In genomic region chr3:185911076-185911448, GRCh38 we compare ENCODE assay signal across 7 cellular contexts. TPM values are rescaled to one million over a fixed set of nuclear protein-coding genes. Genes with fewer than 3 reads are reported as not detected.
DNase-seq lines count a peak whose midpoint lies in the region; ATAC-seq and TF ChIP-seq lines count a peak whose summit lies in the region.
"Not testable (repeated sequence)": the region's sequence is repeated elsewhere in the genome, so short reads cannot be mapped to it uniquely, and the experiment has no call there.

No MANE protein-coding gene starts in this region.

- not testable (repeated sequence) for H3K9me3 ChIP-seq in CD8-positive, alpha-beta T cell (ENCODE audit: low read length); Karpas-422 (ENCODE audit: low read length); RWPE2 (ENCODE audit: severe bottlenecking)

- not testable (repeated sequence) for H3K27me3 ChIP-seq in CD8-positive, alpha-beta T cell (ENCODE audit: insufficient read depth, low read length); Karpas-422 (ENCODE audit: low read length); RWPE2 (ENCODE audit: insufficient read depth, poor library complexity, severe bottlenecking)

- not testable (repeated sequence) for ATAC-seq in CD8-positive, alpha-beta T cell
- ATAC-seq in RWPE2 (ENCODE audit: low read depth) = peak; percentile 4; the same call in 2 of the 3 replicates
- ATAC-seq in activated CD8-positive, alpha-beta T cell treated with anti-CD3 and anti-CD28 coated beads, Interleukin-2, amount 10 ng/mL, durations not matched to agents 7 days and 5 days = peak; percentile 9
- ATAC-seq in left ventricle myocardium superior = peak; percentile 36
- peak in 1 of 3 donors; percentile 6 for ATAC-seq in natural killer cell

- not testable (repeated sequence) for H3K9me3 Mint-ChIP-seq in CD8-positive, alpha-beta T cell; activated CD8-positive, alpha-beta T cell treated with anti-CD3 and anti-CD28 coated beads, Interleukin-2, amount 10 ng/mL, durations not matched to agents 7 days and 5 days (ENCODE audit: insufficient read depth); MCF 10A (ENCODE audit: unreplicated experiment); natural killer cell

- not testable (repeated sequence) for H3K4me1 Mint-ChIP-seq in CD8-positive, alpha-beta T cell (ENCODE audit: low read depth); activated CD8-positive, alpha-beta T cell treated with anti-CD3 and anti-CD28 coated beads, Interleukin-2, amount 10 ng/mL, durations not matched to agents 7 days and 5 days (ENCODE audit: low read depth); MCF 10A (ENCODE audit: insufficient read depth, unreplicated experiment)
- peaks cover 24 to 27% of the 10 kb centered on the region in 2 donors for H3K4me1 Mint-ChIP-seq in natural killer cell

- H4K20me1 ChIP-seq in Karpas-422 (ENCODE audit: insufficient read depth, low read depth, low read length) = peaks cover 23% of the 10 kb centered on the region

- not testable (repeated sequence) for H3K4me1 ChIP-seq in CD8-positive, alpha-beta T cell (ENCODE audit: insufficient read depth, low read length); Karpas-422 (ENCODE audit: low read length); RWPE2 (ENCODE audit: insufficient read depth, poor library complexity, severe bottlenecking)

- not testable (repeated sequence) for H3K9me2 ChIP-seq in Karpas-422 (replicated peaks; ENCODE audit: insufficient read depth, low read length)

- H3K27ac Mint-ChIP-seq in CD8-positive, alpha-beta T cell = peak overlapping the region; percentile 25
- not testable (repeated sequence) for H3K27ac Mint-ChIP-seq in activated CD8-positive, alpha-beta T cell treated with anti-CD3 and anti-CD28 coated beads, Interleukin-2, amount 10 ng/mL, durations not matched to agents 7 days and 5 days; MCF 10A (ENCODE audit: low read depth, unreplicated experiment)
- H3K27ac Mint-ChIP-seq in natural killer cell = peak overlapping the region; percentile 37 to 83

- CTCF ChIA-PET in CD8-positive, alpha-beta T cell (lab: Charles Lee) = interaction anchor here (0.6 to 2.5 kb wide), 2 partner anchors 33 to 76 kb away, joined by 3 to 13 read pairs; no protein-coding TSS in a partner anchor
- CTCF ChIA-PET in activated CD8-positive, alpha-beta T cell treated with anti-CD3 and anti-CD28 coated beads, Interleukin-2, amount 10 ng/mL, durations not matched to agents 7 days and 5 days (lab: Charles Lee) = interaction anchor here (3.9 kb wide), 1 partner anchor 32 kb away, joined by 19 read pairs; no protein-coding TSS in a partner anchor
- CTCF ChIA-PET in MCF 10A (lab: Yijun Ruan, JAX) = interaction anchor here (0.7 kb wide), 2 partner anchors 13 to 18 kb away, joined by 3 to 4 read pairs; no protein-coding TSS in a partner anchor

- BruUV-seq in MCF 10A (replicated peaks; lab: Mats Ljungman, UMichigan) = TSS peak; percentile 4

- H2AFZ ChIP-seq in Karpas-422 (ENCODE audit: low read length) = not testable (repeated sequence)

- not testable (repeated sequence) for H3K4me3 ChIP-seq in CD8-positive, alpha-beta T cell (ENCODE audit: low read depth, low read length); Karpas-422 (ENCODE audit: low read length); RWPE2 (ENCODE audit: severe bottlenecking)

- peaks cover 26% of the 10 kb centered on the region for H3K36me3 Mint-ChIP-seq in CD8-positive, alpha-beta T cell
- H3K36me3 Mint-ChIP-seq in activated CD8-positive, alpha-beta T cell treated with anti-CD3 and anti-CD28 coated beads, Interleukin-2, amount 10 ng/mL, durations not matched to agents 7 days and 5 days (ENCODE audit: low read depth) = peaks cover 28% of the 10 kb centered on the region
- peaks cover 45% of the 10 kb centered on the region for H3K36me3 Mint-ChIP-seq in MCF 10A (ENCODE audit: insufficient read depth, unreplicated experiment)
- H3K36me3 Mint-ChIP-seq in natural killer cell = not testable (repeated sequence)

- not testable (repeated sequence) for H3K79me2 ChIP-seq in Karpas-422 (ENCODE audit: low read length)

- POLR2A ChIA-PET in CD8-positive, alpha-beta T cell (lab: Charles Lee) = interaction anchor here (1.9 kb wide), 1 partner anchor 26 kb away, joined by 6 read pairs; no protein-coding TSS in a partner anchor
- POLR2A ChIA-PET in activated CD8-positive, alpha-beta T cell treated with anti-CD3 and anti-CD28 coated beads, Interleukin-2, amount 10 ng/mL, durations not matched to agents 7 days and 5 days (lab: Charles Lee) = not testable (repeated sequence)
- POLR2A ChIA-PET in MCF 10A (lab: Yijun Ruan, JAX) = interaction anchor here (1.3 to 5.4 kb wide), 4 partner anchors 11 to 90 kb away, joined by 4 to 91 read pairs (median 18); partner anchors contain the start of gene TRA2B

- TF ChIP-seq CTCF in CD8-positive, alpha-beta T cell (IDR thresholded peaks at IDR 0.05); RWPE2 (IDR thresholded peaks at IDR 0.05; ENCODE audit: poor library complexity, severe bottlenecking); MCF 10A (IDR thresholded peaks at IDR 0.05; ENCODE audit: unreplicated experiment); natural killer cell (IDR thresholded peaks at IDR 0.05): not testable (repeated sequence)

- H3K4me2 ChIP-seq in Karpas-422 (ENCODE audit: low read depth, low read length, poor library complexity, severe bottlenecking) = not testable (repeated sequence)

- not testable (repeated sequence) for H3K4me3 Mint-ChIP-seq in CD8-positive, alpha-beta T cell; activated CD8-positive, alpha-beta T cell treated with anti-CD3 and anti-CD28 coated beads, Interleukin-2, amount 10 ng/mL, durations not matched to agents 7 days and 5 days; MCF 10A (ENCODE audit: unreplicated experiment); natural killer cell

- intact Hi-C loops in CD8-positive, alpha-beta T cell (cut with DNase I, micrococcal nuclease) = loop anchor here in 1 of 2 experiments (2.0 kb wide), 1 partner anchor 80 kb away; no protein-coding TSS in a partner anchor
- intact Hi-C loops in MCF 10A (cut with micrococcal nuclease); left ventricle myocardium superior (cut with micrococcal nuclease); natural killer cell (cut with micrococcal nuclease): not testable (repeated sequence)

- H3K36me3 ChIP-seq in CD8-positive, alpha-beta T cell (ENCODE audit: insufficient read depth, low read length) = not testable (repeated sequence)
- peaks cover 16% of the 10 kb centered on the region for H3K36me3 ChIP-seq in Karpas-422 (ENCODE audit: insufficient read depth, low read length)
- peaks cover 31% of the 10 kb centered on the region for H3K36me3 ChIP-seq in RWPE2 (ENCODE audit: low read depth)

- not testable (repeated sequence) for H3K27me3 Mint-ChIP-seq in CD8-positive, alpha-beta T cell (ENCODE audit: low read depth); activated CD8-positive, alpha-beta T cell treated with anti-CD3 and anti-CD28 coated beads, Interleukin-2, amount 10 ng/mL, durations not matched to agents 7 days and 5 days (ENCODE audit: low read depth); MCF 10A (ENCODE audit: insufficient read depth, unreplicated experiment); natural killer cell (ENCODE audit: low read depth in 2 of 2)

- not testable (repeated sequence) for H3K9ac ChIP-seq in Karpas-422 (ENCODE audit: low read length)

- DNase-seq in CD8-positive, alpha-beta T cell; RWPE2 (ENCODE audit: low spot score); activated CD8-positive, alpha-beta T cell treated with anti-CD3 and anti-CD28 coated beads, Interleukin-2, amount 10 ng/mL, durations not matched to agents 7 days and 5 days; MCF 10A (ENCODE audit: unreplicated experiment); left ventricle myocardium superior; natural killer cell: not testable (repeated sequence)
- DNase-seq in Karpas-422 = peak; percentile 72

- not testable (repeated sequence) for H3K27ac ChIP-seq in CD8-positive, alpha-beta T cell (ENCODE audit: low read depth, low read length); Karpas-422 (ENCODE audit: low read length); RWPE2 (ENCODE audit: poor library complexity, severe bottlenecking)

RNA-seq across cellular contexts. Expression of gene TRA2B, which starts 26.8 kb away (rescaled TPM):
- total RNA-seq in CD8-positive, alpha-beta T cell = 100 to 1,000 TPM; 455 to 472 TPM
- total RNA-seq in Karpas-422 (2014; rRNA removed; shearing (Covaris generic); ENCODE audit: low replicate concordance) = 328 and 331 TPM in 2 replicates
- 100 to 1,000 TPM; 271 to 277 TPM for total RNA-seq in activated CD8-positive, alpha-beta T cell treated with anti-CD3 and anti-CD28 coated beads, Interleukin-2, amount 10 ng/mL, durations not matched to agents 7 days and 5 days
- 212 and 246 TPM in 2 replicates for total RNA-seq in MCF 10A (2022)
- total RNA-seq in left ventricle myocardium superior = 45.7 TPM
- total RNA-seq in natural killer cell = 100 to 1,000 TPM; 565 to 669 (median 596) TPM
